9 cellular contexts compared by ENCODE assay signal in genomic region chr6:6588064-6588923, GRCh38. TPM values are rescaled to one million over a fixed set of nuclear protein-coding genes. Genes with fewer than 3 reads are reported as not detected.
DNase-seq lines count a peak whose midpoint lies in the region; ATAC-seq and TF ChIP-seq lines count a peak whose summit lies in the region.
"Had no signal": no experiment of that assay in that cellular context is flagged by ENCODE, and none has a peak within 500 bp of the region (broad histone marks: within the 10 kb centered on the region; RNA-seq: fewer than 3 reads in every experiment).

LY86 (plus strand) TSS chr6:6588720; CDS start chr6:6588735, 15 bp downstream.

- no peak within 1 kb of the TSS for H3K27ac Mint-ChIP-seq in GM23338

- H2AFZ ChIP-seq in GM23338, result peak within 1 kb of the TSS; percentile 63; the same call in 1 of the 2 replicates

- peaks cover 5% of the 10 kb centered on the region; the same call in 1 of the 3 replicates for H3K36me3 Mint-ChIP-seq in GM23338 (ENCODE audit: low read depth)

- no peak for TF ChIP-seq CTCF in GM23338 (conservative IDR thresholded peaks at IDR 0.05; ENCODE audit: low read depth in 2 of 2)
- TF ChIP-seq CTCF in testis (IDR thresholded peaks at IDR 0.05), result no peak

- peak; percentile 29 for ATAC-seq in GM18520 (IDR thresholded peaks at IDR 0.05; ENCODE audit: unreplicated experiment)
- peak; percentile 63 for ATAC-seq in GM23338
- no peak for ATAC-seq in left lobe of liver
- ATAC-seq: Panc1 had no signal

- H3K4me2 ChIP-seq in GM23338, result no peak within 1 kb of the TSS

- H3K4me3 Mint-ChIP-seq in GM23338, result no peak within 1 kb of the TSS

- no peaks in the 10 kb centered on the region for H4K20me1 ChIP-seq in GM23338 (replicated peaks; ENCODE audit: insufficient read depth)

- TF ChIP-seq POLR2A in testis (IDR thresholded peaks at IDR 0.05), result no peak

- H3F3A ChIP-seq in GM23338 (replicated peaks; ENCODE audit: low read depth), result no peaks in the 10 kb centered on the region

- H3K4me1 Mint-ChIP-seq in GM23338, result peaks cover 11% of the 10 kb centered on the region

- H3K27me3 ChIP-seq in GM23338 (ENCODE audit: insufficient read depth), result no peaks in the 10 kb centered on the region
- no peaks in the 10 kb centered on the region for H3K27me3 ChIP-seq in testis

- H3K79me2 ChIP-seq in GM23338 (replicated peaks; ENCODE audit: insufficient read depth), result no peaks in the 10 kb centered on the region

- H3K9me2 ChIP-seq in GM23338 (ENCODE audit: insufficient read depth), result peaks cover 7% of the 10 kb centered on the region; the same call in 1 of the 2 replicates

- peak; percentile 6 for DNase-seq in GM23338 (ENCODE audit: low spot score)
- DNase-seq in NOMO-1 (lab: John Stamatoyannopoulos, UW; ENCODE audit: unreplicated experiment in 2 of 2), result peak; percentile 81 to 88
- DNase-seq in left kidney (ENCODE audit: low read depth, low spot score), result peak; percentile 34
- no peak for DNase-seq in left lobe of liver (ENCODE audit: low spot score)
- no peak for DNase-seq in RKO (ENCODE audit: low spot score)
- no peak for DNase-seq in testis
- DNase-seq in kidney tubule cell (ENCODE audit: low spot score), result no peak

- H3K36me3 ChIP-seq in GM23338 (ENCODE audit: insufficient read depth) (no peaks in the 10 kb centered on the region), testis (ENCODE audit: low read depth, missing control alignments) (no peaks in the 10 kb centered on the region)

- no peaks in the 10 kb centered on the region for H3K9me3 ChIP-seq in testis

- H3K4me1 ChIP-seq in GM23338 (ENCODE audit: insufficient read depth) (no peaks in the 10 kb centered on the region), testis (no peaks in the 10 kb centered on the region)

- H3K27ac ChIP-seq in GM23338 (ENCODE audit: low read depth) (no peak within 1 kb of the TSS), testis (peak within 1 kb of the TSS in 1 of 2 donors; percentile 15)

- H3K27me3 Mint-ChIP-seq in GM23338 (ENCODE audit: insufficient read depth, low read depth, poor library complexity), result peaks cover 4% of the 10 kb centered on the region

- peaks cover 11% of the 10 kb centered on the region; the same call in 2 of the 3 replicates for H3K9me3 Mint-ChIP-seq in GM23338

- H3K4me3 ChIP-seq in GM23338 (no peak within 1 kb of the TSS), testis (no peak within 1 kb of the TSS)

- intact Hi-C loops in testis (cut with DNase I; ENCODE audit: low total_unique reads), result no loop called here

- 63 to 69% methylated on average over 14 of the region's 14 CpGs for WGBS in testis, 2 donors

TF ChIP-seq in GM23338, 12 proteins besides CTCF, POLR2A, EP300 and RAD21:
- TF ChIP-seq EZH2phosphoT487 (IDR thresholded peaks at IDR 0.05; ENCODE audit: unreplicated experiment) (no peak), STAT1 (IDR thresholded peaks at IDR 0.05; ENCODE audit: unreplicated experiment) (no peak)

RNA-seq across cellular contexts. Expression of gene LY86, which starts in this region (rescaled TPM):
- not detected in 2 replicates for total RNA-seq in GM23338 (2014; rRNA removed; shearing (Covaris generic))
- polyA plus RNA-seq in GM23338 (2016; fragmentation: Nextera tagmentation; extraction: Ambion mirVana), result 0.28 and 0.29 TPM in 2 replicates
- total RNA-seq in left lobe of liver, result 0.63 TPM
- 1 to 10 TPM in 1 of 2 donors, under 1 TPM in 1; 0.87 to 1.6 TPM for total RNA-seq in testis
- polyA plus RNA-seq in testis (ENCODE audit: insufficient read depth, low read depth, low replicate concordance), result 3.5 TPM

Comparison
In these comparisons a context has a peak if more than half of its experiments do, and no peak if none do; other contexts are left out.
1. Peak in DNase-seq and ATAC-seq in GM23338; RNA of the gene not detected or under 1 TPM.
2. DNase-seq: peak in NOMO-1 (2 of 2) and left kidney (single experiment); none in left lobe of liver (single experiment), RKO (single experiment), testis (single experiment) and kidney tubule cell (single experiment).